ENCODE assay signal across 15 cellular contexts in the genomic region with DNA sequence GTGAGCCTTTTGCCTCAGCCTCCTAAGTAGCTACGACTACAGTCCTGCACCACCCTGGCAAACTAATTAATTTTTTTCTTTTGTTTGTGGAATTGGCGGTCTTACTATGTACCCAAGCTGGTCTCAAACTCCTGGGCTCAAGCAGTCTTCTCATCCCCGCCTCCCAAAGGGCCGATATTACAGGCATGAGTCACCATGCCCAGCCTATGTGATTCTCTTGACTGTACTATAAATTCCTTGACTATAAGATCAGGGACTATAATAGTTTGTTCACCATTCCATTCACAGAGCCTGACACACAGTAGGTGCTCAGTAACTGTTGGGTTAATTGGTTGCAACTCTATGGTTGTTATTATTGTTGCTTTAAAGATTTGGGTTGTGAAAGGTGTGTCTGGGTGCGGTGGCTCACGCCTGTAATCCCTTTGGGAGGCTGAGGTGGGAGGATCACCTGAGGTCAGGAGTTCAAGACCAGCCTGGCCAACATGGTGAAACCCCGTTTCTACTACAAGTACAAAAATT. TPM values are rescaled to one million over a fixed set of nuclear protein-coding genes. Genes with fewer than 3 reads are reported as not detected.
DNase-seq lines count a peak whose midpoint lies in the region; ATAC-seq and TF ChIP-seq lines count a peak whose summit lies in the region.
"Had no signal": no experiment of that assay in that cellular context is flagged by ENCODE, and none has a peak within 500 bp of the region (broad histone marks: within the 10 kb centered on the region; RNA-seq: fewer than 3 reads in every experiment).

No MANE protein-coding gene starts in this region.

- peak; percentile 32 to 85 (median 82) for ATAC-seq in psoas muscle
- ATAC-seq: gastroesophageal sphincter, sciatic nerve had no signal

- H3K27ac ChIP-seq in psoas muscle (no peak overlapping the region), adrenal gland (no peak overlapping the region)
- H3K27ac ChIP-seq: colonic mucosa, gastroesophageal sphincter had no signal

- H3K9me3 ChIP-seq in psoas muscle (no peaks in the 10 kb centered on the region), adrenal gland (replicated peaks in 1 of 3) (no peaks in the 10 kb centered on the region)
- H3K9me3 ChIP-seq: colonic mucosa, gastroesophageal sphincter had no signal

- H3K4me3 ChIP-seq in psoas muscle, result no peak overlapping the region
- H3K4me3 ChIP-seq in adrenal gland, result no peak overlapping the region
- H3K4me3 ChIP-seq: colonic mucosa, gastroesophageal sphincter had no signal

- H3K36me3 ChIP-seq in psoas muscle (ENCODE audit: insufficient read depth in 1 of 2, low read depth in 1 of 2) (peaks cover 0 to 19% of the 10 kb centered on the region in 2 donors), adrenal gland (replicated peaks in 1 of 2) (no peaks in the 10 kb centered on the region)
- H3K36me3 ChIP-seq: colonic mucosa had no signal

- WGBS in psoas muscle, 3 donors, result 90 to 92% (median 91%) methylated on average over 7 of the region's 7 CpGs
- WGBS in adrenal gland, 4 donors, result 85 to 91% (median 89%) methylated on average over 7 of the region's 7 CpGs

- no peaks in the 10 kb centered on the region for H3K27me3 ChIP-seq in psoas muscle (ENCODE audit: insufficient read depth in 3 of 3, low read length in 2 of 3)
- no peaks in the 10 kb centered on the region for H3K27me3 ChIP-seq in adrenal gland
- H3K27me3 ChIP-seq: colonic mucosa, gastroesophageal sphincter had no signal

- TF ChIP-seq POLR2A in adrenal gland (IDR thresholded peaks at IDR 0.05), result no peak

- intact Hi-C loops in psoas muscle (cut with DNase I) (no loop called here), adrenal gland (cut with DNase I) (no loop called here)

- peak; percentile 7 for DNase-seq in GM03348 (ENCODE audit: low spot score)
- peak; percentile 61 for DNase-seq in RKO (ENCODE audit: low spot score)
- DNase-seq in fibroblast of gingiva (ENCODE audit: low read depth), result peak; percentile 13
- DNase-seq in psoas muscle, result no peak
- DNase-seq in GM20000 (ENCODE audit: low spot score), result no peak
- DNase-seq in adrenal gland, result no peak
- no peak for DNase-seq in DMS53 treated with DMSO at 0.1 percent for 48 hours (lab: John Stamatoyannopoulos, UW; ENCODE audit: unreplicated experiment)
- no peak for DNase-seq in activated T-cell treated with anti-CD3 and anti-CD28 coated beads, Interleukin-2, amount 50 U/mL, for 1 hour
- DNase-seq: activated naive CD4-positive, alpha-beta T cell treated with anti-CD3 and anti-CD28 coated beads for 36 hours; CD4-positive, alpha-beta T cell; colonic mucosa; naive B cell; NCI-H82 had no signal

- TF ChIP-seq CTCF in psoas muscle (IDR thresholded peaks at IDR 0.05) (no peak), GM20000 (IDR thresholded peaks at IDR 0.05; ENCODE audit: extremely low read depth, missing control alignments) (no peak), adrenal gland (IDR thresholded peaks at IDR 0.05) (no peak)

- H3K4me1 ChIP-seq in psoas muscle (no peaks in the 10 kb centered on the region), adrenal gland (replicated peaks in 1 of 2) (no peaks in the 10 kb centered on the region)
- H3K4me1 ChIP-seq: colonic mucosa, gastroesophageal sphincter had no signal

RNA-seq across cellular contexts. Expression of gene DAP3, which starts 17.3 kb away (rescaled TPM):
- total RNA-seq in psoas muscle (100 to 1,000 TPM in 2 of 4 donors, 10 to 100 TPM in 2; 82.3 to 120 (median 96.1) TPM), adrenal gland (100 to 1,000 TPM in 5 of 8 donors, 10 to 100 TPM in 3; 85.4 to 186 (median 117) TPM)
- polyA plus RNA-seq in psoas muscle (100 to 1,000 TPM; 108 to 145 (median 137) TPM), adrenal gland (100 to 1,000 TPM; 101 to 169 (median 114) TPM)

RNA-seq across cellular contexts. Expression of gene YY1AP1, which starts 17.6 kb away (rescaled TPM):
- 100 to 1,000 TPM in 1 of 4 donors, 10 to 100 TPM in 3; 68.4 to 102 (median 86.8) TPM for total RNA-seq in psoas muscle
- 100 to 1,000 TPM in 1 of 3 donors, 10 to 100 TPM in 2; 58.3 to 105 (median 60.6) TPM for polyA plus RNA-seq in psoas muscle
- total RNA-seq in adrenal gland, result 10 to 100 TPM; 48.9 to 65.1 (median 57.9) TPM
- polyA plus RNA-seq in adrenal gland, result 10 to 100 TPM; 44.0 to 70.4 (median 57.8) TPM

Comparison
In these comparisons a context has a peak if more than half of its experiments do, and no peak if none do; other contexts are left out.
1. DNase-seq: peak in GM03348 (single experiment), RKO (single experiment) and fibroblast of gingiva (single experiment); none in psoas muscle (0 of 2), GM20000 (single experiment), adrenal gland (0 of 7), DMS53 treated with DMSO at 0.1 percent for 48 hours (single experiment) and activated T-cell treated with anti-CD3 and anti-CD28 coated beads, Interleukin-2, amount 50 U/mL, for 1 hour (single experiment).